Comparison of ENCODE assay signal across 1 cellular context in genomic region chr3:129005526-129006303, GRCh38.
TF ChIP-seq lines count a peak whose summit lies in the region.

No MANE protein-coding gene starts in this region.

TF ChIP-seq in IMR-90, 13 proteins besides CTCF, POLR2A, EP300 and RAD21 (continued from another document):
- TF ChIP-seq MAZ (IDR thresholded peaks at IDR 0.05; ENCODE audit: borderline replicate concordance, low read depth, low read length) = no peak
